In the genomic region with DNA sequence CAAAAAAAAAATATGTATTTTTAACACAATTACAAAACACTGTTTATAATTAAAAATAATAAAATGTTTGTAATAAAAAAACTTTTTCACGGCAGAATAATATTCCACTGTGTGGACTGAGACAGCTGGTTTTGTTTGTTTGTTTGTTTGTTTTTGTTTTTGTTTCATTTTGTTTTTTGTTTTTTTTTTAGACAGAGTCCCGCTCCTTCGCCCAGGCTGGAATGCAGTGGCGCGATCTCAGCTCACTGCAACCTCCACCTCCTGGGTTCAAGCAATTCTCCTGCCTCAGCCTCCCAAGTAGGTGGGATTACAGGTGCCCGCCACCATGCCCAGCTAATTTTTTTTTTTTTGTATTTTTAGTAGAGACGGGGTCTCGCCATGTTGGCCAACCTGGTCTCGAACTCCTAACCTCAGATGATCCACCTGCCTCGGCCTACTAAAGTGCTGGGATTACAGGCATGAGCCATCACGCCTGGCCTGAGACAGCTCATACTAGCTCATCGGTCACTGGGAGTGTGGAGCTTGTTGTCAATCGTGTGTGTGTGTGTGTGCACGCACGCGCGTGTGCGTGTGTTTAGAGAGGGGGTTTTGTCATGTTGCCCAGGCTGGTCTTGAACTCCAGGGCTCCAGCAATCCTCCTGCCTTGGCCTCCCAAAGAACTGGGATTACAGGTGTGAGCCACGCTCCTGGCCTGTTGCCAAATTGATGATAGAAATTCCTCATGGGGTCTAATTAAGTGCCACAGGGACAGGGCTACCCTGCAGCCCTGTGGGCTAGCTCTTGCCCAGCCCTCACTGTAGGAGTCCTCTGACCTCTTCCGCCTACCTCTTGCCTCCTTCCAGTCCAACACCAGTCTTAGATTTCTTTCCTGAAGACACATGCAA, we compare ENCODE assay signal across 2 cellular contexts.
TF ChIP-seq lines count a peak whose summit lies in the region.

No MANE protein-coding gene starts in this region.

TF ChIP-seq in HEK293, 187 proteins besides CTCF, POLR2A, EP300 and RAD21:
- peak; percentile 78 for TF ChIP-seq ZNF146 (tag by site-specific recombination; IDR thresholded peaks at IDR 0.05)
- TF ChIP-seq, protein P1, sequence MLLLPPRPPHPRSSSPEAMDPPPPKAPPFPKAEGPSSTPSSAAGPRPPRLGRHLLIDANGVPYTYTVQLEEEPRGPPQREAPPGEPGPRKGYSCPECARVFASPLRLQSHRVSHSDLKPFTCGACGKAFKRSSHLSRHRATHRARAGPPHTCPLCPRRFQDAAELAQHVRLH (tag by site-specific recombination; IDR thresholded peaks at IDR 0.05), result 0 out of 2 replicates have a peak, but pooled peaks have one; percentile 21
- no peak for TF ChIP-seq ZNF354C (tag by site-specific recombination; IDR thresholded peaks at IDR 0.05; ENCODE audit: borderline replicate concordance, low read depth)
- 0 out of 2 replicates have a peak, but pooled peaks have one; percentile 33 for TF ChIP-seq ZNF280D (tag by site-specific recombination; IDR thresholded peaks at IDR 0.05)
- no peak for TF ChIP-seq ZNF621 (tag by site-specific recombination; IDR thresholded peaks at IDR 0.05)
- no peak for TF ChIP-seq ZNF48 (tag by site-specific recombination; IDR thresholded peaks at IDR 0.05)
- no peak for TF ChIP-seq ZNF514 (tag by site-specific recombination; IDR thresholded peaks at IDR 0.05)

TF ChIP-seq in HepG2, 621 proteins besides CTCF, POLR2A, EP300 and RAD21:
- TF ChIP-seq ZNF121 (CRISPR knock-in tag; IDR thresholded peaks at IDR 0.05), result no peak
- no peak for TF ChIP-seq NCOR1 (IDR thresholded peaks at IDR 0.05; ENCODE audit: borderline replicate concordance, low read length)
- TF ChIP-seq LCORL (IDR thresholded peaks at IDR 0.05), result 0 out of 2 replicates have a peak, but pooled peaks have one; percentile 35
- no peak for TF ChIP-seq LCORL (CRISPR knock-in tag; IDR thresholded peaks at IDR 0.05)
